ENCODE assay signal across 30 cellular contexts in genomic region chr15:88779944-88780343, GRCh38. TPM values are rescaled to one million over a fixed set of nuclear protein-coding genes. Genes with fewer than 3 reads are reported as not detected.
"Had no signal": no experiment of that assay in that cellular context is flagged by ENCODE, and none has a peak within 500 bp of the region (broad histone marks: within the 10 kb centered on the region; RNA-seq: fewer than 3 reads in every experiment).

No MANE protein-coding gene starts in this region.

- H3K36me3 ChIP-seq: neutrophil, right lobe of liver, sigmoid colon, suprapubic skin, tibial artery, transverse colon, upper lobe of right lung, uterus had no signal

- H3K4me1 Mint-ChIP-seq: naive thymus-derived CD8-positive, alpha-beta T cell; nephron progenitor cell; stimulated activated memory B cell treated with anti-CD40 and anti-IgM and Interleukin-4, amounts not matched to agents 10 μg/mL and 1 μg/mL and 100 μg/mL, for 72 hours; stimulated activated naive CD8-positive, alpha-beta T cell treated with anti-CD3 and anti-CD28 coated beads, Interleukin-15, amount 100 ng/mL, for 72 hours had no signal

- H3K36me3 Mint-ChIP-seq: natural killer cell treated with Interleukin-12 subunit alpha and Interleukin-12 subunit beta and Interleukin-15 and Interleukin-18, amount 100 ng/mL, for 72 hours; stimulated activated memory B cell treated with anti-CD40 and anti-IgM and Interleukin-4, amounts not matched to agents 10 μg/mL and 1 μg/mL and 100 μg/mL, for 72 hours; type B pancreatic cell had no signal

- H3K4me3 Mint-ChIP-seq: naive thymus-derived CD8-positive, alpha-beta T cell; natural killer cell treated with Interleukin-12 subunit alpha and Interleukin-12 subunit beta and Interleukin-15 and Interleukin-18, amount 100 ng/mL, for 72 hours; nephron progenitor cell; neural crest cell; stimulated activated memory B cell treated with anti-CD40 and anti-IgM and Interleukin-4, amounts not matched to agents 10 μg/mL and 1 μg/mL and 100 μg/mL, for 72 hours; stimulated activated naive CD8-positive, alpha-beta T cell treated with anti-CD3 and anti-CD28 coated beads, Interleukin-15, amount 100 ng/mL, for 72 hours; type B pancreatic cell had no signal

- FAIRE-seq: small intestine had no signal

- DNase-seq: naive thymus-derived CD8-positive, alpha-beta T cell; nephron progenitor cell; nucleus accumbens; posterior cingulate gyrus; psoas muscle; right cardiac atrium; right lobe of liver; sigmoid colon; small intestine; stimulated activated CD4-positive, alpha-beta T cell treated with anti-CD3 and anti-CD28 coated beads, Interleukin-15, amount 100 ng/mL, for 24 hours; stimulated activated CD4-positive, alpha-beta T cell treated with anti-CD3 and anti-CD28 coated beads, Interleukin-2, amount 100 ng/mL, for 24 hours; stimulated activated CD4-positive, alpha-beta T cell treated with anti-CD3 and anti-CD28 coated beads, Interleukin-2, amount 100 ng/mL, for 48 hours; stimulated activated CD4-positive, alpha-beta T cell treated with anti-CD3 and anti-CD28 coated beads, Interleukin-4, amount 100 ng/mL, for 24 hours; stimulated activated naive CD4-positive, alpha-beta T cell; stimulated activated naive CD8-positive, alpha-beta T cell treated with anti-CD3 and anti-CD28 coated beads, Interleukin-15, amount 100 ng/mL, for 72 hours; stimulated activated naive CD8-positive, alpha-beta T cell treated with anti-CD3 and anti-CD28 coated beads, Interleukin-15, Interleukin-2, amounts not matched to agents 100 U/mL and 50 U/mL, for 24 hours; substantia nigra; testis; tibial artery; transverse colon; upper lobe of right lung; uterus had no signal

- H3K27ac ChIP-seq: neutrophil, parathyroid adenoma, psoas muscle, right lobe of liver, sigmoid colon, suprapubic skin, testis, tibial artery, transverse colon, upper lobe of right lung, uterus had no signal

- H3K9me3 Mint-ChIP-seq: stimulated activated memory B cell treated with anti-CD40 and anti-IgM and Interleukin-4, amounts not matched to agents 10 μg/mL and 1 μg/mL and 100 μg/mL, for 72 hours; type B pancreatic cell had no signal

- H3K4me3 ChIP-seq: psoas muscle, right lobe of liver, sigmoid colon, suprapubic skin, testis, tibial artery, transverse colon, upper lobe of right lung, uterus had no signal

- H3K9me3 ChIP-seq: neutrophil, right lobe of liver, testis, transverse colon, uterus had no signal

- H3K27me3 ChIP-seq: right lobe of liver, sigmoid colon, suprapubic skin, testis, tibial artery, transverse colon, uterus had no signal

- H3K4me1 ChIP-seq: parathyroid adenoma, psoas muscle, right lobe of liver, sigmoid colon, suprapubic skin, testis, tibial artery, transverse colon, upper lobe of right lung, uterus had no signal

- H3K27ac Mint-ChIP-seq: naive thymus-derived CD8-positive, alpha-beta T cell; natural killer cell treated with Interleukin-12 subunit alpha and Interleukin-12 subunit beta and Interleukin-15 and Interleukin-18, amount 100 ng/mL, for 72 hours; nephron progenitor cell; progenitor cell of endocrine pancreas; stimulated activated memory B cell treated with anti-CD40 and anti-IgM and Interleukin-4, amounts not matched to agents 10 μg/mL and 1 μg/mL and 100 μg/mL, for 72 hours; stimulated activated naive CD8-positive, alpha-beta T cell treated with anti-CD3 and anti-CD28 coated beads, Interleukin-15, amount 100 ng/mL, for 72 hours; type B pancreatic cell had no signal

- ATAC-seq: naive thymus-derived CD8-positive, alpha-beta T cell; natural killer cell treated with Interleukin-12 subunit alpha and Interleukin-12 subunit beta and Interleukin-15 and Interleukin-18, amount 100 ng/mL, for 72 hours; psoas muscle; right cardiac atrium; right lobe of liver; stimulated activated memory B cell treated with anti-CD40 and anti-IgM and Interleukin-4, amounts not matched to agents 10 μg/mL and 1 μg/mL and 100 μg/mL, for 72 hours; stimulated activated naive CD8-positive, alpha-beta T cell treated with anti-CD3 and anti-CD28 coated beads, Interleukin-15, amount 100 ng/mL, for 72 hours; stimulated activated naive CD8-positive, alpha-beta T cell treated with anti-CD3 and anti-CD28 coated beads, Interleukin-15, Interleukin-2, amounts not matched to agents 100 U/mL and 50 U/mL, for 24 hours; upper lobe of right lung had no signal

RNA-seq across cellular contexts. Expression of gene ACAN, which starts 23.3 kb away (rescaled TPM):
- total RNA-seq: naive thymus-derived CD8-positive, alpha-beta T cell had no signal
